1 cellular context compared by ENCODE assay signal in genomic region chr17:41813039-41813680, GRCh38.
TF ChIP-seq lines count a peak whose summit lies in the region.

No MANE protein-coding gene starts in this region.

TF ChIP-seq in HEK293, 187 proteins besides CTCF, POLR2A, EP300 and RAD21 (continued from another document):
- no peak for TF ChIP-seq PRDM2 (tag by site-specific recombination; IDR thresholded peaks at IDR 0.05; ENCODE audit: borderline replicate concordance)
- TF ChIP-seq ZBTB10 (tag by site-specific recombination; IDR thresholded peaks at IDR 0.05): peak; percentile 65; the same call in 1 of the 2 replicates
- TF ChIP-seq SETDB1 (IDR thresholded peaks at IDR 0.05; ENCODE audit: insufficient read length, low read length): no peak
- peak; percentile 72 for TF ChIP-seq GLIS1 (tag by site-specific recombination; IDR thresholded peaks at IDR 0.05)
- TF ChIP-seq ZNF23 (tag by site-specific recombination; IDR thresholded peaks at IDR 0.05; ENCODE audit: borderline replicate concordance): no peak
- TF ChIP-seq ZNF624 (tag by site-specific recombination; IDR thresholded peaks at IDR 0.05): no peak
- TF ChIP-seq ZEB2 (tag by site-specific recombination; IDR thresholded peaks at IDR 0.05): no peak
- TF ChIP-seq ZNF350 (tag by site-specific recombination; IDR thresholded peaks at IDR 0.05): no peak
- no peak for TF ChIP-seq KLF16 (tag by site-specific recombination; IDR thresholded peaks at IDR 0.05)
- TF ChIP-seq ZNF558 (tag by site-specific recombination; IDR thresholded peaks at IDR 0.05): no peak
- no peak for TF ChIP-seq ZNF221 (tag by site-specific recombination; IDR thresholded peaks at IDR 0.05; ENCODE audit: borderline replicate concordance)
- TF ChIP-seq ZFHX2 (tag by site-specific recombination; conservative IDR thresholded peaks at IDR 0.05): no peak
- no peak for TF ChIP-seq PRDM1 (tag by site-specific recombination; IDR thresholded peaks at IDR 0.05)
- TF ChIP-seq ZBTB20 (tag by site-specific recombination; IDR thresholded peaks at IDR 0.05): peak; percentile 60; the same call in 1 of the 2 replicates
- TF ChIP-seq KLF8 (tag by site-specific recombination; IDR thresholded peaks at IDR 0.05): no peak
- TF ChIP-seq ZNF513 (tag by site-specific recombination; IDR thresholded peaks at IDR 0.05): no peak
- no peak for TF ChIP-seq ZNF621 (tag by site-specific recombination; IDR thresholded peaks at IDR 0.05)
- TF ChIP-seq ZNF391 (tag by site-specific recombination; IDR thresholded peaks at IDR 0.05; ENCODE audit: borderline replicate concordance, low read depth): 0 out of 2 replicates have a peak, but pooled peaks have one; percentile 12
- no peak for TF ChIP-seq BCL11A (tag by site-specific recombination; IDR thresholded peaks at IDR 0.05; ENCODE audit: low read depth)
- no peak for TF ChIP-seq ZNF670 (tag by site-specific recombination; IDR thresholded peaks at IDR 0.05; ENCODE audit: low read depth)
- peak; percentile 75 for TF ChIP-seq ZIC2 (tag by site-specific recombination; IDR thresholded peaks at IDR 0.05)
